In genomic region chr2:189685540-189686229, GRCh38 we compare ENCODE assay signal across 12 cellular contexts. TPM values are rescaled to one million over a fixed set of nuclear protein-coding genes. Genes with fewer than 3 reads are reported as not detected.
DNase-seq lines count a peak whose midpoint lies in the region; ATAC-seq, FAIRE-seq and TF ChIP-seq lines count a peak whose summit lies in the region.
"Had no signal": no experiment of that assay in that cellular context is flagged by ENCODE, and none has a peak within 500 bp of the region (broad histone marks: within the 10 kb centered on the region; RNA-seq: fewer than 3 reads in every experiment).

No MANE protein-coding gene starts in this region.

- in situ Hi-C loops in IMR-90 (cut with MboI; ENCODE audit: low sequenced_read_pairs), result no loop called here

- no peak overlapping the region for H4K91ac ChIP-seq in IMR-90 (ENCODE audit: insufficient read depth, low read depth, low read length)

- H2BK15ac ChIP-seq in IMR-90 (ENCODE audit: low read depth, low read length), result no peak overlapping the region

- ATAC-seq in IMR-90 (ENCODE audit: low read depth), result peak; percentile 86
- ATAC-seq: naive thymus-derived CD8-positive, alpha-beta T cell had no signal

- H3K9ac ChIP-seq in IMR-90 (ENCODE audit: low read depth, low read length) (no peak overlapping the region), smooth muscle cell (ENCODE audit: low read depth) (no peak overlapping the region)

- H3K9me3 ChIP-seq in IMR-90 (ENCODE audit: control insufficient read depth, insufficient read depth, low read length), result no peaks in the 10 kb centered on the region
- H3K9me3 ChIP-seq in smooth muscle cell (replicated peaks; ENCODE audit: low read depth), result no peaks in the 10 kb centered on the region
- H3K9me3 ChIP-seq: testis had no signal

- H3K4me3 Mint-ChIP-seq in progenitor cell of endocrine pancreas (ENCODE audit: low read depth), result no peak overlapping the region
- H3K4me3 Mint-ChIP-seq: naive thymus-derived CD8-positive, alpha-beta T cell had no signal

- intact Hi-C loops in IMR-90 (cut with micrococcal nuclease), result no loop called here

- H2AFZ ChIP-seq in IMR-90 (replicated peaks; ENCODE audit: low read length, poor library complexity) (no peak overlapping the region), smooth muscle cell (ENCODE audit: low read depth) (no peak overlapping the region)

- WGBS in IMR-90 (ENCODE audit: extremely low coverage in 2 of 2, insufficient read length in 1 of 2), 2 experiments, result no CpG with 5 or more reads among the region's 2 CpGs
- 69% methylated on average over 2 of the region's 2 CpGs for WGBS in smooth muscle cell (ENCODE audit: low lambda C conversion rate)

- H3K36me3 ChIP-seq in IMR-90 (ENCODE audit: control insufficient read depth, insufficient read depth, low read length) (0 out of 2 replicates have a peak, but pooled peaks cover 1% of the 10 kb centered on the region), bronchial epithelial cell (ENCODE audit: control insufficient read depth, insufficient read depth, low read length) (no peaks in the 10 kb centered on the region), smooth muscle cell (ENCODE audit: low read depth) (no peaks in the 10 kb centered on the region)
- H3K36me3 ChIP-seq: cardiac muscle cell had no signal

- H3K79me2 ChIP-seq in smooth muscle cell (ENCODE audit: low read depth), result no peaks in the 10 kb centered on the region

- no peaks in the 10 kb centered on the region for H3K9me3 Mint-ChIP-seq in progenitor cell of endocrine pancreas (ENCODE audit: low read depth)
- H3K9me3 Mint-ChIP-seq: naive thymus-derived CD8-positive, alpha-beta T cell had no signal

- H3F3A ChIP-seq in smooth muscle cell (ENCODE audit: low read depth), result no peaks in the 10 kb centered on the region

- H3K36me3 Mint-ChIP-seq in progenitor cell of endocrine pancreas (ENCODE audit: insufficient read depth), result no peaks in the 10 kb centered on the region

- TF ChIP-seq CTCF in IMR-90 (conservative IDR thresholded peaks at IDR 0.05; ENCODE audit: low read depth, low read length) (no peak), bronchial epithelial cell (IDR thresholded peaks at IDR 0.05; ENCODE audit: insufficient read depth, low read length, severe bottlenecking) (no peak), smooth muscle cell (IDR thresholded peaks at IDR 0.05; ENCODE audit: borderline replicate concordance, insufficient read depth, poor library complexity, severe bottlenecking) (no peak), progenitor cell of endocrine pancreas (IDR thresholded peaks at IDR 0.05; ENCODE audit: unreplicated experiment) (no peak)

- H3K9me1 ChIP-seq in IMR-90 (ENCODE audit: insufficient read depth, low read length), result no peaks in the 10 kb centered on the region

- no peaks in the 10 kb centered on the region for H3K4me1 Mint-ChIP-seq in progenitor cell of endocrine pancreas (ENCODE audit: low read depth)

- CTCF ChIA-PET in IMR-90 (lab: Yijun Ruan, JAX), result no interaction called here

- H4K5ac ChIP-seq in IMR-90 (ENCODE audit: low read depth, low read length), result no peak overlapping the region

- no peak overlapping the region for H2BK20ac ChIP-seq in IMR-90 (ENCODE audit: low read depth, low read length)

- H2BK5ac ChIP-seq in IMR-90 (ENCODE audit: low read depth, low read length, poor library complexity, severe bottlenecking), result no peak overlapping the region

- H3K4me2 ChIP-seq in IMR-90 (ENCODE audit: low read depth, low read length) (0 out of 2 replicates have a peak overlapping the region, but pooled peaks have one; percentile 2), smooth muscle cell (peak overlapping the region; percentile 25)

- H3K27ac Mint-ChIP-seq in progenitor cell of endocrine pancreas, result no peak overlapping the region

- H3K4me1 ChIP-seq in IMR-90 (ENCODE audit: control insufficient read depth, insufficient read depth, low read length) (peaks cover 7% of the 10 kb centered on the region; the same call in 1 of the 2 replicates), smooth muscle cell (ENCODE audit: low read depth) (no peaks in the 10 kb centered on the region)
- H3K4me1 ChIP-seq: testis had no signal

- no peak overlapping the region for H3K18ac ChIP-seq in IMR-90 (ENCODE audit: low read depth, low read length)

- H3K79me1 ChIP-seq in IMR-90 (ENCODE audit: low read depth in 1 of 2, low read length in 2 of 2), result peaks cover 9 to 11% of the 10 kb centered on the region in 2 experiments; a peak in 2 of 4 replicates

- H3K4me3 ChIP-seq in IMR-90 (ENCODE audit: insufficient read depth, low read depth, low read length), result no peak overlapping the region
- no peak overlapping the region for H3K4me3 ChIP-seq in bronchial epithelial cell (ENCODE audit: low read depth, low read length)
- no peak overlapping the region for H3K4me3 ChIP-seq in smooth muscle cell
- H3K4me3 ChIP-seq: cardiac muscle cell, testis had no signal

- no peak overlapping the region for H3K23ac ChIP-seq in IMR-90 (ENCODE audit: low read depth, low read length)

- H4K8ac ChIP-seq in IMR-90 (ENCODE audit: low read depth in 2 of 2, low read length in 2 of 2), result no peak overlapping the region

- no peak overlapping the region for H3K14ac ChIP-seq in IMR-90 (replicated peaks; ENCODE audit: low read depth, low read length)

- H2AK9ac ChIP-seq in IMR-90 (replicated peaks; ENCODE audit: low read depth, low read length, poor library complexity), result no peak overlapping the region

- no TSS peak for BruUV-seq in IMR-90 (replicated peaks; lab: Mats Ljungman, UMichigan)

- no peak for FAIRE-seq in bronchial epithelial cell (lab: Jason Lieb, UNC)

- no peaks in the 10 kb centered on the region for H3K27me3 ChIP-seq in IMR-90 (ENCODE audit: control insufficient read depth, insufficient read depth, low read length)
- no peaks in the 10 kb centered on the region for H3K27me3 ChIP-seq in bronchial epithelial cell (ENCODE audit: control insufficient read depth, insufficient read depth, low read length)
- no peaks in the 10 kb centered on the region for H3K27me3 ChIP-seq in smooth muscle cell (ENCODE audit: low read depth)
- H3K27me3 ChIP-seq: cardiac muscle cell, testis had no signal

- peak; percentile 18 for DNase-seq in DMS 273 (lab: John Stamatoyannopoulos, UW; ENCODE audit: unreplicated experiment)
- DNase-seq in DMS 273 treated with DMSO at 0.1 percent for 48 hours (lab: John Stamatoyannopoulos, UW), result no peak
- DNase-seq in IMR-90, result peak; percentile 78
- DNase-seq in bronchial epithelial cell (ENCODE audit: low read depth), result peak; percentile 30
- no peak for DNase-seq in smooth muscle cell (lab: John Stamatoyannopoulos, UW; ENCODE audit: unreplicated experiment)
- no peak for DNase-seq in activated CD8-positive, alpha-beta memory T cell treated with anti-CD3 and anti-CD28 coated beads, Interleukin-2, amount 50 U/mL, for 4 hours
- no peak for DNase-seq in progenitor cell of endocrine pancreas (ENCODE audit: low spot score, unreplicated experiment)
- no peak for DNase-seq in HK-2 (ENCODE audit: unreplicated experiment)
- DNase-seq: testis had no signal

- POLR2A ChIA-PET in IMR-90 (lab: Charles Lee; ENCODE audit: unreplicated experiment), result no interaction called here

- no peak for TF ChIP-seq POLR2A in IMR-90 (IDR thresholded peaks at IDR 0.05; ENCODE audit: low read depth, low read length)

- H3K4ac ChIP-seq in IMR-90 (ENCODE audit: low read depth, low read length), result no peak overlapping the region

- H2AK5ac ChIP-seq in IMR-90 (ENCODE audit: low read depth, low read length), result no peak overlapping the region

- TF ChIP-seq RAD21 in IMR-90 (IDR thresholded peaks at IDR 0.05; ENCODE audit: low read length), result no peak

- no peak overlapping the region for H2BK120ac ChIP-seq in IMR-90 (ENCODE audit: low read depth, low read length)

- H3K27ac ChIP-seq in IMR-90 (ENCODE audit: insufficient read depth, low read length) (no peak overlapping the region), smooth muscle cell (ENCODE audit: low read depth) (no peak overlapping the region)
- H3K27ac ChIP-seq: 22Rv1, cardiac muscle cell, testis had no signal

- no peak overlapping the region for H3K56ac ChIP-seq in IMR-90 (ENCODE audit: extremely low read depth, insufficient read depth, low read length)

- no peaks in the 10 kb centered on the region for H3K27me3 Mint-ChIP-seq in progenitor cell of endocrine pancreas
- H3K27me3 Mint-ChIP-seq: naive thymus-derived CD8-positive, alpha-beta T cell had no signal

- dilution Hi-C loops in IMR-90 (cut with HindIII; ENCODE audit: low sequenced_read_pairs, unreplicated experiment), result no loop called here

- H4K20me1 ChIP-seq in IMR-90 (ENCODE audit: insufficient read depth, low read length) (peaks cover 4% of the 10 kb centered on the region; the same call in 1 of the 2 replicates), smooth muscle cell (ENCODE audit: low read depth) (peaks cover 7% of the 10 kb centered on the region)

TF ChIP-seq in IMR-90, 13 proteins besides CTCF, POLR2A, EP300 and RAD21 (continues in another document):
- no peak for TF ChIP-seq RCOR1 (IDR thresholded peaks at IDR 0.05; ENCODE audit: insufficient replicate concordance, low read length)
- TF ChIP-seq CHD1 (IDR thresholded peaks at IDR 0.05; ENCODE audit: low read depth, low read length), result no peak
- TF ChIP-seq MAZ (IDR thresholded peaks at IDR 0.05; ENCODE audit: borderline replicate concordance, low read depth, low read length), result no peak
- no peak for TF ChIP-seq CEBPB (IDR thresholded peaks at IDR 0.05; ENCODE audit: low read depth, low read length)
- no peak for TF ChIP-seq FOS (IDR thresholded peaks at IDR 0.05; ENCODE audit: low read depth, low read length)
- TF ChIP-seq SMC3 (IDR thresholded peaks at IDR 0.05; ENCODE audit: low read depth, low read length), result no peak

RNA-seq across cellular contexts. Expression of gene ANKAR, which starts 11.2 kb away (rescaled TPM):
- total RNA-seq in IMR-90 (2012; rRNA removed), result 2.2 and 4.4 TPM in 2 replicates
- polyA plus RNA-seq in IMR-90 (2012; rRNA removed), result 0.96 and 1.1 TPM in 2 replicates
- 0.25 and 0.53 TPM in 2 replicates for polyA plus RNA-seq in IMR-90 (2012; cell fraction: cytosol; rRNA removed)
- 0.66 and 3.6 TPM in 2 replicates for polyA plus RNA-seq in IMR-90 (2012; cell fraction: nucleus; rRNA removed; ENCODE audit: low replicate concordance)
- total RNA-seq in bronchial epithelial cell, result 2.1 and 3.7 TPM in 2 replicates
- total RNA-seq in smooth muscle cell, result 1.7 and 17.1 TPM in 2 replicates
- 0.89 and 4.2 TPM in 2 replicates for polyA plus RNA-seq in smooth muscle cell
- 9.0 and 10.3 TPM in 2 replicates for total RNA-seq in progenitor cell of endocrine pancreas

RNA-seq across cellular contexts. Expression of gene ASNSD1, which starts 24.4 kb away (rescaled TPM):
- total RNA-seq in IMR-90 (2012; rRNA removed), result 35.7 and 67.5 TPM in 2 replicates
- 20.0 and 29.1 TPM in 2 replicates for polyA plus RNA-seq in IMR-90 (2012; rRNA removed)
- 8.7 and 10.1 TPM in 2 replicates for polyA plus RNA-seq in IMR-90 (2012; cell fraction: cytosol; rRNA removed)
- polyA plus RNA-seq in IMR-90 (2012; cell fraction: nucleus; rRNA removed; ENCODE audit: low replicate concordance), result 3.1 and 9.5 TPM in 2 replicates
- 30.3 and 36.6 TPM in 2 replicates for total RNA-seq in bronchial epithelial cell
- 52.4 and 59.5 TPM in 2 replicates for total RNA-seq in smooth muscle cell
- polyA plus RNA-seq in smooth muscle cell, result 26.3 and 28.3 TPM in 2 replicates
- total RNA-seq in progenitor cell of endocrine pancreas, result 38.2 and 38.6 TPM in 2 replicates

Comparison
In these comparisons a context has a peak if more than half of its experiments do, and no peak if none do; other contexts are left out.
1. DNase-seq: peak in DMS 273 (single experiment), IMR-90 (single experiment) and bronchial epithelial cell (single experiment); none in DMS 273 treated with DMSO at 0.1 percent for 48 hours (single experiment), smooth muscle cell (single experiment), activated CD8-positive, alpha-beta memory T cell treated with anti-CD3 and anti-CD28 coated beads, Interleukin-2, amount 50 U/mL, for 4 hours (single experiment), progenitor cell of endocrine pancreas (single experiment) and HK-2 (single experiment).